In genomic region chr10:15024017-15025004, GRCh38 we compare ENCODE assay signal across 3 cellular contexts. TPM values are rescaled to one million over a fixed set of nuclear protein-coding genes. Genes with fewer than 3 reads are reported as not detected.
"Had no signal": no experiment of that assay in that cellular context is flagged by ENCODE, and none has a peak within 500 bp of the region (broad histone marks: within the 10 kb centered on the region; RNA-seq: fewer than 3 reads in every experiment).

No MANE protein-coding gene starts in this region.

RNA-seq across cellular contexts. Expression of gene OLAH, which starts 19.4 kb away (rescaled TPM):
- total RNA-seq: astrocyte, colonic mucosa, left ventricle myocardium superior had no signal
